In genomic region chr11:31369348-31370329, GRCh38 we compare ENCODE assay signal across 8 cellular contexts. TPM values are rescaled to one million over a fixed set of nuclear protein-coding genes. Genes with fewer than 3 reads are reported as not detected.
DNase-seq lines count a peak whose midpoint lies in the region; TF ChIP-seq lines count a peak whose summit lies in the region.

A gene with protein sequence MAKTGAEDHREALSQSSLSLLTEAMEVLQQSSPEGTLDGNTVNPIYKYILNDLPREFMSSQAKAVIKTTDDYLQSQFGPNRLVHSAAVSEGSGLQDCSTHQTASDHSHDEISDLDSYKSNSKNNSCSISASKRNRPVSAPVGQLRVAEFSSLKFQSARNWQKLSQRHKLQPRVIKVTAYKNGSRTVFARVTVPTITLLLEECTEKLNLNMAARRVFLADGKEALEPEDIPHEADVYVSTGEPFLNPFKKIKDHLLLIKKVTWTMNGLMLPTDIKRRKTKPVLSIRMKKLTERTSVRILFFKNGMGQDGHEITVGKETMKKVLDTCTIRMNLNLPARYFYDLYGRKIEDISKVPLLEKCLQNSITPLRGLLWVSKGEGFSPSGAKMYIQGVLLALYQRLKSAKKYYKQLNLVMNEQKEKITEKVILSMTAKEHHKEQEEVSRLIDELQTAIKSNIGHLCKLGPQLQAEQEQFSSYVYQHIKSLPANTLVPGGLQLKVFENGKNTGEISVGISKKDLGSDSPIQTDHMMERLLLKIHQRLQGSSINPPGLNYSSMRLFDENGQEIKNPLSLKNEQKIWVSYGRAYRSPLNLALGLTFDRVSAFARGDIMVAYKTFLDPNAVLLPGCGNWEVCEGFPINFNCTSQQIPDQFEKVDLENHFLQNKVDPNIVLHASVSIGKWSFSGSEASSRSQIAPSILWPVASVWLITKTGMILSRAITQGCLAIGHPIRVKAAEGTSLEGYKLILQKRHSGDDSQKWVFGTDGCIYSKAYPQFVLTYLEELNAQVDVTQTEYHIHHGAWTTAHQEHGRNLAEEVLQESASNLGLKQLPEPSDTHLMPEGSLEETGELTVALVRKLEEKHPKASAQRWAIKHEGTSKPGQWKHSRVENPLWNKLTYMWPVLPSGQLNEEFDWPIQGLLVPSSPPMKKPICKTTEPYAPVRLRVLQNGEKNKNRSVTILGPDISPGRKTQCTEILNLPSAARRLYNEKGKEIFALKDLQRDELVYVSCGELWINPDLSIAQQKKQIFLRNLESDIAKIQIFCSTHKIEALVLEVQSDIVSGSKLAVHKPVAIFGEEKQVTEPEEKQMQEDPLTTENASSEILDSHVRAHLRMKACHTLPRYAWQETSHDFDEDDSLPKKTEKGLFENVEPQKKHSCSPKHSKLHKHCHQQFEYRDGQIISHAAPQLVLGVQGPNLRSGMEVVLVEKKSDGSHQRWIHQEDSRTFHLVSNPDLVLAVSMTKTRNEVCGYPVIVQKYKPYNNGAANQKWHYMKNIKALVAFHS (N-terminal part only) (minus strand): TSS chr11:31369739. CDS start chr11:31328280, 41,459 bp downstream.
A gene with protein sequence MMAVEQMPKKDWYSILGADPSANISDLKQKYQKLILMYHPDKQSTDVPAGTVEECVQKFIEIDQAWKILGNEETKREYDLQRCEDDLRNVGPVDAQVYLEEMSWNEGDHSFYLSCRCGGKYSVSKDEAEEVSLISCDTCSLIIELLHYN (plus strand): TSS chr11:31369860. CDS start chr11:31370749, 889 bp downstream.

- TF ChIP-seq CTCF in HFF-Myc (IDR thresholded peaks at IDR 0.05; ENCODE audit: low read depth, low read length, missing control alignments): no peak
- TF ChIP-seq CTCF in neutrophil (IDR thresholded peaks at IDR 0.05): no peak

- H3K36me3 ChIP-seq in SJSA1: no peaks in the 10 kb centered on the region
- no peaks in the 10 kb centered on the region for H3K36me3 ChIP-seq in neutrophil

- DNase-seq in GM04503 (ENCODE audit: low read depth) (peak; percentile 41), HFF-Myc (ENCODE audit: extremely low read depth, low read depth) (peak; percentile 69), MV-4-11 (lab: John Stamatoyannopoulos, UW) (peak; percentile 93), SJSA1 (ENCODE audit: low read depth in 1 of 2, low spot score in 2 of 2) (peak; percentile 86 to 92), germinal center (ENCODE audit: low spot score) (peak; percentile 85), substantia nigra (lab: John Stamatoyannopoulos, UW) (peak; percentile 24 to 92 (median 85))
- DNase-seq in activated naive CD4-positive, alpha-beta T cell treated with anti-CD3 and anti-CD28 coated beads for 36 hours: peak; percentile 95

- peak within 1 kb of the TSS; percentile 90 for H3K4me3 ChIP-seq in HFF-Myc (replicated peaks; ENCODE audit: low read depth, low read length)
- H3K4me3 ChIP-seq in SJSA1: peak within 1 kb of the TSS; percentile 57
- peak within 1 kb of the TSS; percentile 61 to 77 for H3K4me3 ChIP-seq in neutrophil (ENCODE audit: low read depth in 1 of 2, low read length in 1 of 2)

- H3K36me3 Mint-ChIP-seq in activated naive CD4-positive, alpha-beta T cell treated with anti-CD3 and anti-CD28 coated beads for 36 hours (ENCODE audit: low read depth): peaks cover 9% of the 10 kb centered on the region

- H3K27me3 ChIP-seq in SJSA1 (replicated peaks) (no peaks in the 10 kb centered on the region), neutrophil (peaks cover 51% of the 10 kb centered on the region)

- CTCF ChIA-PET in activated naive CD4-positive, alpha-beta T cell treated with anti-CD3 and anti-CD28 coated beads for 36 hours (lab: Charles Lee): interaction anchor here (0.6 to 0.7 kb wide), 2 partner anchors 124 to 635 kb away, joined by 3 to 4 read pairs; no protein-coding TSS in a partner anchor

- H3K4me1 ChIP-seq in SJSA1 (replicated peaks) (no peaks in the 10 kb centered on the region; the same call in 1 of the 2 replicates), neutrophil (ENCODE audit: control insufficient read depth in 1 of 2, insufficient read depth in 1 of 2, low read depth in 1 of 2, low read length in 1 of 2) (peaks cover 14 to 15% of the 10 kb centered on the region in 2 experiments)

- H3K27me3 Mint-ChIP-seq in activated naive CD4-positive, alpha-beta T cell treated with anti-CD3 and anti-CD28 coated beads for 36 hours (ENCODE audit: low read depth): no peaks in the 10 kb centered on the region

- H3K4me1 Mint-ChIP-seq in activated naive CD4-positive, alpha-beta T cell treated with anti-CD3 and anti-CD28 coated beads for 36 hours (ENCODE audit: low read depth): peaks cover 55% of the 10 kb centered on the region

- H3K27ac Mint-ChIP-seq in activated naive CD4-positive, alpha-beta T cell treated with anti-CD3 and anti-CD28 coated beads for 36 hours: peak within 1 kb of the TSS; percentile 91

- H3K27ac ChIP-seq in SJSA1: peak within 1 kb of the TSS; percentile 26
- no peak within 1 kb of the TSS for H3K27ac ChIP-seq in neutrophil
- peak within 1 kb of the TSS; percentile 77 for H3K27ac ChIP-seq in substantia nigra (ENCODE audit: low read depth, low read length, poor library complexity, severe bottlenecking)

- intact Hi-C loops in activated naive CD4-positive, alpha-beta T cell treated with anti-CD3 and anti-CD28 coated beads for 36 hours (cut with micrococcal nuclease): loop anchor here (1.0 to 5.0 kb wide), 5 partner anchors 140 to 1213 kb away; partner anchors contain the start of genes EIF3M, ELP4, IMMP1L and PAX6

- H3K9me3 Mint-ChIP-seq in activated naive CD4-positive, alpha-beta T cell treated with anti-CD3 and anti-CD28 coated beads for 36 hours: no peaks in the 10 kb centered on the region

- H3K9me3 ChIP-seq in SJSA1 (replicated peaks) (no peaks in the 10 kb centered on the region), neutrophil (no peaks in the 10 kb centered on the region)

- peak within 1 kb of the TSS; percentile 99 for H3K4me3 Mint-ChIP-seq in activated naive CD4-positive, alpha-beta T cell treated with anti-CD3 and anti-CD28 coated beads for 36 hours

RNA-seq across cellular contexts. Expression of the first gene that starts in this region (rescaled TPM):
- not detected in 2 replicates for total RNA-seq in SJSA1 (2014; rRNA removed; shearing (Covaris generic))
- under 1 TPM in 1 of 2 experiments, not detected in 1; 0.25 TPM for total RNA-seq in activated naive CD4-positive, alpha-beta T cell treated with anti-CD3 and anti-CD28 coated beads for 36 hours

RNA-seq across cellular contexts. Expression of the second gene that starts in this region (rescaled TPM):
- total RNA-seq in SJSA1 (2014; rRNA removed; shearing (Covaris generic)): 13.4 and 20.4 TPM in 2 replicates
- total RNA-seq in activated naive CD4-positive, alpha-beta T cell treated with anti-CD3 and anti-CD28 coated beads for 36 hours: 10 to 100 TPM; 14.2 to 14.6 TPM

Comparison
In these comparisons a context has a peak if more than half of its experiments do, and no peak if none do; other contexts are left out.
1. DNase-seq: peak in every context shown above with its lines; median percentile 95 in activated naive CD4-positive, alpha-beta T cell treated with anti-CD3 and anti-CD28 coated beads for 36 hours; 93 in MV-4-11; 89 in SJSA1; 85 in germinal center; 85 in substantia nigra; 69 in HFF-Myc; 41 in GM04503.